ENCODE assay signal across 21 cellular contexts in the genomic region with DNA sequence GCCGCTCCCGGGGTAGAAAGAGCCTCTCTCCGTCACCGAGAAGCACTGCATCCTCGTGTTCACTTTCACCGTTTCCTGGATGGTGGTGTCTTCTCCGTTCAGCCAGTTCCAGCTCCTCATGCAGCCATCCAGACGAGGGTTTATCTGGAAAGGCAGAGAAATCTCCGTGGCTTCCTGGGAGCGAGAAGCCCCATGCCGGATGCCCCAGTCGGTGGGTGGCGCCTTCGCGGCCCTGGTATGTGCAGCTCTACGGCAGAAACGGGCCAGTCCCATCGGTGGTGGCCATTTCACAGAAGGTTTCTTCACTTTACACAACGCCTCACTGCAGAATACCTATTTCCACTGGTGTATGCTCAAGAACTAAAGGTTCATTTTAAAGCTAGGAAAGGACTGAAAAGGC. TPM values are rescaled to one million over a fixed set of nuclear protein-coding genes. Genes with fewer than 3 reads are reported as not detected.
A peak's percentile ranks its signal among the peaks of the same experiment; 100 is the strongest.
DNase-seq lines count a peak whose midpoint lies in the region; ATAC-seq, FAIRE-seq and TF ChIP-seq lines count a peak whose summit lies in the region.
"Had no signal": no experiment of that assay in that cellular context is flagged by ENCODE, and none has a peak within 500 bp of the region (broad histone marks: within the 10 kb centered on the region; RNA-seq: fewer than 3 reads in every experiment).

No MANE protein-coding gene starts in this region.

- no peaks in the 10 kb centered on the region for H3K9me3 ChIP-seq in kidney (ENCODE audit: control insufficient read depth in 1 of 2, low read length in 2 of 2)
- no peaks in the 10 kb centered on the region for H3K9me3 ChIP-seq in vagina
- no peaks in the 10 kb centered on the region for H3K9me3 ChIP-seq in right lobe of liver
- H3K9me3 ChIP-seq: BE2C had no signal

- peaks cover 0 to under 1% of the 10 kb centered on the region in 2 donors for H3K4me1 ChIP-seq in kidney (ENCODE audit: control insufficient read depth in 1 of 2, insufficient read depth in 1 of 2, low read depth in 1 of 2, low read length in 2 of 2)
- H3K4me1 ChIP-seq in vagina = peaks cover 9% of the 10 kb centered on the region
- peaks cover 0 to under 1% (median 0%) of the 10 kb centered on the region in 4 donors for H3K4me1 ChIP-seq in right lobe of liver

- no peak for FAIRE-seq in kidney (lab: Jason Lieb, UNC)
- FAIRE-seq: A204.1, GM12878, HepG2 had no signal

- no peak for ATAC-seq in right lobe of liver
- ATAC-seq: GM12878, HepG2 had no signal

- TF ChIP-seq POLR2A in vagina (IDR thresholded peaks at IDR 0.05) (no peak), right lobe of liver (IDR thresholded peaks at IDR 0.05) (no peak)

- peaks cover 17% of the 10 kb centered on the region; the same call in 1 of the 2 replicates for H3K4me1 Mint-ChIP-seq in HFFc6 (ENCODE audit: low read depth)
- H3K4me1 Mint-ChIP-seq in activated naive CD4-positive, alpha-beta T cell treated with anti-CD3 and anti-CD28 coated beads for 36 hours (ENCODE audit: low read depth) = no peaks in the 10 kb centered on the region
- H3K4me1 Mint-ChIP-seq: CD4-positive, CD25-positive, alpha-beta regulatory T cell; CD8-positive, alpha-beta memory T cell had no signal

- no peak overlapping the region for H3K4me3 Mint-ChIP-seq in HFFc6
- no peak overlapping the region for H3K4me3 Mint-ChIP-seq in activated naive CD4-positive, alpha-beta T cell treated with anti-CD3 and anti-CD28 coated beads for 36 hours
- H3K4me3 Mint-ChIP-seq: CD4-positive, CD25-positive, alpha-beta regulatory T cell; CD8-positive, alpha-beta memory T cell had no signal

- no peak overlapping the region for H3K9ac ChIP-seq in kidney (ENCODE audit: low read length in 2 of 2)

- H3K36me3 ChIP-seq in kidney (ENCODE audit: control insufficient read depth in 1 of 2, insufficient read depth in 2 of 2, low read length in 2 of 2) (peaks cover 2 to 5% of the 10 kb centered on the region in 2 donors), vagina (peaks cover 0 to 51% of the 10 kb centered on the region in 2 donors), right lobe of liver (no peaks in the 10 kb centered on the region)
- H3K36me3 ChIP-seq: BE2C had no signal

- peak overlapping the region; percentile 36; the same call in 1 of the 2 replicates for H3K27ac Mint-ChIP-seq in HFFc6
- no peak overlapping the region for H3K27ac Mint-ChIP-seq in activated naive CD4-positive, alpha-beta T cell treated with anti-CD3 and anti-CD28 coated beads for 36 hours
- H3K27ac Mint-ChIP-seq: CD8-positive, alpha-beta memory T cell had no signal

- no peaks in the 10 kb centered on the region for H3K9me3 Mint-ChIP-seq in HFFc6
- no peaks in the 10 kb centered on the region for H3K9me3 Mint-ChIP-seq in activated naive CD4-positive, alpha-beta T cell treated with anti-CD3 and anti-CD28 coated beads for 36 hours
- H3K9me3 Mint-ChIP-seq: CD4-positive, CD25-positive, alpha-beta regulatory T cell; CD8-positive, alpha-beta memory T cell had no signal

- CTCF ChIA-PET in activated naive CD4-positive, alpha-beta T cell treated with anti-CD3 and anti-CD28 coated beads for 36 hours (lab: Charles Lee) = no interaction called here

- 89% methylated on average over 10 of the region's 19 CpGs for WGBS in right lobe of liver (ENCODE audit: insufficient coverage, low coverage, low lambda C conversion rate, missing lambda C conversion rate)

- no peak overlapping the region for H3K4me3 ChIP-seq in kidney (ENCODE audit: low read length in 2 of 2)
- no peak overlapping the region for H3K4me3 ChIP-seq in vagina
- H3K4me3 ChIP-seq in right lobe of liver = no peak overlapping the region
- H3K4me3 ChIP-seq: GM12878 had no signal

- DNase-seq in HFFc6 (no peak), RPMI8226 (peak; percentile 5), kidney (peak; percentile 30), vagina (ENCODE audit: extremely low spot score in 2 of 2) (no peak), right lobe of liver (no peak)
- DNase-seq in activated naive CD4-positive, alpha-beta T cell treated with anti-CD3 and anti-CD28 coated beads for 36 hours = no peak
- DNase-seq: ACHN; BE2C; C1 segment of cervical spinal cord; CD4-positive, CD25-positive, alpha-beta regulatory T cell; CD8-positive, alpha-beta memory T cell; COR-L47; DMS 273 treated with DMSO at 0.1 percent for 48 hours; DMS53; DND-41; EL; GOT3; H7 had no signal

- no peak for TF ChIP-seq CTCF in HFFc6 (IDR thresholded peaks at IDR 0.05)
- TF ChIP-seq CTCF in kidney (IDR thresholded peaks at IDR 0.05; ENCODE audit: borderline replicate concordance, extremely low read depth, insufficient read depth) = no peak
- no peak for TF ChIP-seq CTCF in vagina (IDR thresholded peaks at IDR 0.05)
- no peak for TF ChIP-seq CTCF in right lobe of liver (IDR thresholded peaks at IDR 0.05)

- H3K27me3 ChIP-seq in vagina (no peaks in the 10 kb centered on the region), right lobe of liver (no peaks in the 10 kb centered on the region)
- H3K27me3 ChIP-seq: BE2C had no signal

- H3K27ac ChIP-seq in kidney (ENCODE audit: low read depth in 2 of 2, low read length in 2 of 2) (no peak overlapping the region), vagina (peak overlapping the region; percentile 39), right lobe of liver (no peak overlapping the region)

- intact Hi-C loops in kidney (cut with DNase I) = no loop called here
- intact Hi-C loops in vagina (cut with DNase I) = no loop called here
- intact Hi-C loops in activated naive CD4-positive, alpha-beta T cell treated with anti-CD3 and anti-CD28 coated beads for 36 hours (cut with micrococcal nuclease) = no loop called here
- intact Hi-C loops in right lobe of liver (cut with DNase I) = no loop called here

- peaks cover 32% of the 10 kb centered on the region for H3K36me3 Mint-ChIP-seq in HFFc6 (ENCODE audit: low read depth)
- H3K36me3 Mint-ChIP-seq in activated naive CD4-positive, alpha-beta T cell treated with anti-CD3 and anti-CD28 coated beads for 36 hours (ENCODE audit: low read depth) = peaks cover 6% of the 10 kb centered on the region

- H3K27me3 Mint-ChIP-seq in HFFc6 (ENCODE audit: insufficient read depth) = peaks cover 14% of the 10 kb centered on the region; the same call in 1 of the 2 replicates
- no peaks in the 10 kb centered on the region for H3K27me3 Mint-ChIP-seq in activated naive CD4-positive, alpha-beta T cell treated with anti-CD3 and anti-CD28 coated beads for 36 hours (ENCODE audit: low read depth)
- H3K27me3 Mint-ChIP-seq: CD4-positive, CD25-positive, alpha-beta regulatory T cell; CD8-positive, alpha-beta memory T cell had no signal

RNA-seq across cellular contexts. Expression of a gene that starts 36.9 kb away (rescaled TPM):
- 100 to 1,000 TPM; 669 to 813 (median 715) TPM for total RNA-seq in HFFc6 (2021; fragmentation: NEBNext Ultra II Directional; extraction: Animal tissue kit (Norgen Biotek cat#: 25700))
- total RNA-seq in kidney (83.5 TPM), vagina (215 TPM), right lobe of liver (10 to 100 TPM; 11.9 to 48.5 (median 27.2) TPM)
- polyA plus RNA-seq in kidney (ENCODE audit: insufficient read depth, low read depth, low replicate concordance) = 135 TPM
- total RNA-seq in activated naive CD4-positive, alpha-beta T cell treated with anti-CD3 and anti-CD28 coated beads for 36 hours = 1 to 10 TPM; 1.7 to 3.2 TPM

Comparison
In these comparisons a context has a peak if more than half of its experiments do, and no peak if none do; other contexts are left out.
1. DNase-seq: peak in RPMI8226 (single experiment) and kidney (single experiment); none in HFFc6 (single experiment), vagina (0 of 2), activated naive CD4-positive, alpha-beta T cell treated with anti-CD3 and anti-CD28 coated beads for 36 hours (single experiment) and right lobe of liver (0 of 3).